ENCODE assay signal across 23 cellular contexts in the genomic region with DNA sequence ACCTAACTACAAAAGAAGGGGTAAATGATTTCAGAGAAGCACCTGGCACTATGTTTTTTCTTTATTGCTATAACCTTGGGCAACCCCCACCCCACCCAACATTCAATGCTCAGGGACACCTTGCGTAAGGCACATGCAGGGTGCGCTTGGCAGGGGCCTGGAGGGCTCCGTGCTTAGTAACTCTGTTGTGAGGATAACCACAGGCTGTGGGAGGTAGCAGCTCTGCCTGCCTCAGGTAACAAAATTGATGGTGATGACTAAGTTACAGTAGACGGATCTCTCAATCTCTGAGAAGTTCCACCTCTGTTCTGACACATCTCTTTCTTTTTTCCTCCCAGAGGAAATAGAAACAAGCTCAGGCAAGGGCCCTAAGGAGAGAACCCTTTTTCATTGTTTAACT. TPM values are rescaled to one million over a fixed set of nuclear protein-coding genes. Genes with fewer than 3 reads are reported as not detected.
A peak's percentile ranks its signal among the peaks of the same experiment; 100 is the strongest.
DNase-seq lines count a peak whose midpoint lies in the region; ATAC-seq, FAIRE-seq and TF ChIP-seq lines count a peak whose summit lies in the region.
"Had no signal": no experiment of that assay in that cellular context is flagged by ENCODE, and none has a peak within 500 bp of the region (broad histone marks: within the 10 kb centered on the region; RNA-seq: fewer than 3 reads in every experiment).

No MANE protein-coding gene starts in this region.

- H4K20me1 ChIP-seq in endothelial cell of umbilical vein (replicated peaks; ENCODE audit: control insufficient read depth, extremely low read depth, insufficient read depth, low read length): no peaks in the 10 kb centered on the region

- H3K36me3 Mint-ChIP-seq in osteocyte (ENCODE audit: unreplicated experiment): peaks cover 9% of the 10 kb centered on the region
- peaks cover 0 to 4% (median 0%) of the 10 kb centered on the region in 5 donors for H3K36me3 Mint-ChIP-seq in naive thymus-derived CD4-positive, alpha-beta T cell
- no peaks in the 10 kb centered on the region for H3K36me3 Mint-ChIP-seq in activated CD4-positive, alpha-beta T cell treated with anti-CD3 and anti-CD28 coated beads, Interleukin-2, amount 10 ng/mL, durations not matched to agents 24 days and 14 days (ENCODE audit: low read depth)
- H3K36me3 Mint-ChIP-seq: activated naive CD8-positive, alpha-beta T cell treated with anti-CD3 and anti-CD28 coated beads, Interleukin-2, amount 10 ng/mL, durations not matched to agents 7 days and 5 days; CD4-positive, CD25-positive, alpha-beta regulatory T cell; IgD-negative memory B cell had no signal

- dilution Hi-C loops in endothelial cell of umbilical vein (cut with MboI; ENCODE audit: extremely low pct_ligation_motif_present, low sequenced_read_pairs): no loop called here

- peaks cover 75% of the 10 kb centered on the region for H3K4me1 ChIP-seq in Panc1 (ENCODE audit: control insufficient read depth, insufficient read depth, low read length)
- peaks cover 86% of the 10 kb centered on the region for H3K4me1 ChIP-seq in endothelial cell of umbilical vein (ENCODE audit: control insufficient read depth, extremely low read depth, insufficient read depth, low read length)
- H3K4me1 ChIP-seq in naive thymus-derived CD4-positive, alpha-beta T cell (ENCODE audit: control insufficient read depth in 2 of 2, insufficient read depth in 2 of 2, low read length in 2 of 2): no peaks in the 10 kb centered on the region

- H3K4me3 Mint-ChIP-seq in osteocyte (ENCODE audit: unreplicated experiment): no peak overlapping the region
- no peak overlapping the region for H3K4me3 Mint-ChIP-seq in naive thymus-derived CD4-positive, alpha-beta T cell
- no peak overlapping the region for H3K4me3 Mint-ChIP-seq in activated CD4-positive, alpha-beta T cell treated with anti-CD3 and anti-CD28 coated beads, Interleukin-2, amount 10 ng/mL, durations not matched to agents 24 days and 14 days
- H3K4me3 Mint-ChIP-seq: activated CD8-positive, alpha-beta T cell treated with anti-CD3 and anti-CD28 coated beads, Interleukin-2, amount 10 ng/mL, durations not matched to agents 7 days and 5 days; activated naive CD8-positive, alpha-beta T cell treated with anti-CD3 and anti-CD28 coated beads, Interleukin-2, amount 10 ng/mL, durations not matched to agents 7 days and 5 days; CD4-positive, CD25-positive, alpha-beta regulatory T cell; neural crest cell had no signal

- FAIRE-seq in G401.6 (lab: Jason Lieb, UNC) (peak; percentile 59), endothelial cell of umbilical vein (lab: Jason Lieb, UNC) (no peak)
- FAIRE-seq: islet of Langerhans had no signal

- no peaks in the 10 kb centered on the region for H3K27me3 ChIP-seq in Panc1 (ENCODE audit: control insufficient read depth, insufficient read depth, low read length)
- no peaks in the 10 kb centered on the region for H3K27me3 ChIP-seq in endothelial cell of umbilical vein (ENCODE audit: control insufficient read depth in 2 of 2, insufficient read depth in 2 of 2, low read length in 2 of 2)
- no peaks in the 10 kb centered on the region for H3K27me3 ChIP-seq in brain microvascular endothelial cell (replicated peaks)
- peaks cover 0 to 7% of the 10 kb centered on the region in 2 donors for H3K27me3 ChIP-seq in naive thymus-derived CD4-positive, alpha-beta T cell (ENCODE audit: control insufficient read depth in 2 of 2, insufficient read depth in 2 of 2, low read length in 2 of 2)
- H3K27me3 ChIP-seq: upper lobe of right lung had no signal

- in situ Hi-C loops in Panc1 (cut with HindIII; ENCODE audit: low pct_unique_long_range_greater_than_20kb, low sequenced_read_pairs) (no loop called here), brain microvascular endothelial cell (cut with HindIII; ENCODE audit: low pct_ligation_motif_present, low sequenced_read_pairs) (no loop called here)

- no peak overlapping the region for H3K4me3 ChIP-seq in Panc1 (ENCODE audit: low read depth in 2 of 2, low read length in 2 of 2)
- H3K4me3 ChIP-seq in endothelial cell of umbilical vein (replicated peaks in 1 of 3; ENCODE audit: insufficient read depth in 1 of 3, low read depth in 1 of 3, low read length in 3 of 3): no peak overlapping the region
- no peak overlapping the region for H3K4me3 ChIP-seq in brain microvascular endothelial cell (ENCODE audit: low read depth, low read length)
- H3K4me3 ChIP-seq in naive thymus-derived CD4-positive, alpha-beta T cell (ENCODE audit: low read length): no peak overlapping the region
- H3K4me3 ChIP-seq: heart right ventricle, upper lobe of right lung had no signal

- H3K4me2 ChIP-seq in endothelial cell of umbilical vein (ENCODE audit: insufficient read depth, low read length): no peak overlapping the region

- no peaks in the 10 kb centered on the region for H3K9me1 ChIP-seq in endothelial cell of umbilical vein (replicated peaks; ENCODE audit: control insufficient read depth, extremely low read depth, insufficient read depth, low read length)

- H3K9ac ChIP-seq in endothelial cell of umbilical vein (replicated peaks; ENCODE audit: extremely low read depth, insufficient read depth, low read length): peak overlapping the region; percentile 17

- POLR2A ChIA-PET in Panc1 (lab: Charles Lee): interaction anchor here (0.6 to 1.5 kb wide), 5 partner anchors 10 to 742 kb away, joined by 4 to 16 read pairs (median 4); no protein-coding TSS in a partner anchor
- POLR2A ChIA-PET in endothelial cell of umbilical vein (lab: Charles Lee): interaction anchor here (0.7 to 1.4 kb wide), 5 partner anchors 8 to 106 kb away, joined by 3 to 11 read pairs (median 3); a partner anchor contains a TSS
- POLR2A ChIA-PET in naive thymus-derived CD4-positive, alpha-beta T cell (lab: Charles Lee): no interaction called here

- peak overlapping the region; percentile 97 for H3K27ac ChIP-seq in Panc1 (ENCODE audit: low read length)
- H3K27ac ChIP-seq in endothelial cell of umbilical vein (ENCODE audit: insufficient read depth, low read depth, low read length): peak overlapping the region; percentile 10
- H3K27ac ChIP-seq in brain microvascular endothelial cell: no peak overlapping the region
- no peak overlapping the region for H3K27ac ChIP-seq in naive thymus-derived CD4-positive, alpha-beta T cell (ENCODE audit: low read depth, low read length)
- H3K27ac ChIP-seq: heart right ventricle, upper lobe of right lung had no signal

- H3K9me3 ChIP-seq in Panc1 (ENCODE audit: control insufficient read depth, insufficient read depth, low read depth, low read length): 0 out of 2 replicates have a peak, but pooled peaks cover 4% of the 10 kb centered on the region
- no peaks in the 10 kb centered on the region for H3K9me3 ChIP-seq in endothelial cell of umbilical vein (replicated peaks; ENCODE audit: control insufficient read depth, insufficient read depth, low read length)
- no peaks in the 10 kb centered on the region for H3K9me3 ChIP-seq in naive thymus-derived CD4-positive, alpha-beta T cell (ENCODE audit: control insufficient read depth in 2 of 3, low read length in 3 of 3)
- H3K9me3 ChIP-seq: heart right ventricle, upper lobe of right lung had no signal

- peaks cover 67% of the 10 kb centered on the region for H3K79me2 ChIP-seq in endothelial cell of umbilical vein (ENCODE audit: control insufficient read depth, insufficient read depth, low read length)

- BruUV-seq in Panc1 (replicated peaks; lab: Mats Ljungman, UMichigan) (no TSS peak), endothelial cell of umbilical vein (replicated peaks; lab: Mats Ljungman, UMichigan) (no TSS peak)

- H3K27me3 Mint-ChIP-seq in osteocyte (ENCODE audit: unreplicated experiment): no peaks in the 10 kb centered on the region
- peaks cover 38 to 64% (median 48%) of the 10 kb centered on the region in 5 donors for H3K27me3 Mint-ChIP-seq in naive thymus-derived CD4-positive, alpha-beta T cell
- H3K27me3 Mint-ChIP-seq in activated CD4-positive, alpha-beta T cell treated with anti-CD3 and anti-CD28 coated beads, Interleukin-2, amount 10 ng/mL, durations not matched to agents 24 days and 14 days: peaks cover 41% of the 10 kb centered on the region

- H3K9me3 Mint-ChIP-seq in osteocyte (ENCODE audit: unreplicated experiment): no peaks in the 10 kb centered on the region
- H3K9me3 Mint-ChIP-seq in naive thymus-derived CD4-positive, alpha-beta T cell: peaks cover 0 to 2% (median 0%) of the 10 kb centered on the region in 11 donors
- no peaks in the 10 kb centered on the region for H3K9me3 Mint-ChIP-seq in activated CD4-positive, alpha-beta T cell treated with anti-CD3 and anti-CD28 coated beads, Interleukin-2, amount 10 ng/mL, durations not matched to agents 24 days and 14 days
- H3K9me3 Mint-ChIP-seq: activated naive CD8-positive, alpha-beta T cell treated with anti-CD3 and anti-CD28 coated beads, Interleukin-2, amount 10 ng/mL, durations not matched to agents 7 days and 5 days; IgD-negative memory B cell; neural crest cell had no signal

- CTCF ChIA-PET in Panc1 (lab: Charles Lee) (no interaction called here), endothelial cell of umbilical vein (lab: Charles Lee) (interaction anchor here (1.1 to 5.2 kb wide), 3 partner anchors 121 to 263 kb away, joined by 3 to 23 read pairs (median 4); no protein-coding TSS in a partner anchor)
- CTCF ChIA-PET in naive thymus-derived CD4-positive, alpha-beta T cell (lab: Charles Lee): no interaction called here

- no peak overlapping the region for H2AFZ ChIP-seq in endothelial cell of umbilical vein (ENCODE audit: low read depth, low read length)

- TF ChIP-seq CTCF in Panc1 (IDR thresholded peaks at IDR 0.05) (no peak), endothelial cell of umbilical vein (IDR thresholded peaks at IDR 0.05; ENCODE audit: extremely low read depth in 1 of 2, insufficient read depth in 1 of 2, low read depth in 1 of 2, low read length in 2 of 2) (no peak), osteocyte (IDR thresholded peaks at IDR 0.05) (no peak), brain microvascular endothelial cell (IDR thresholded peaks at IDR 0.05; ENCODE audit: low read depth, low read length, missing control alignments) (no peak)

- H3K4me1 Mint-ChIP-seq in osteocyte (ENCODE audit: unreplicated experiment): peaks cover 84% of the 10 kb centered on the region
- H3K4me1 Mint-ChIP-seq in naive thymus-derived CD4-positive, alpha-beta T cell: peaks cover 0 to 10% (median 8%) of the 10 kb centered on the region in 7 donors
- H3K4me1 Mint-ChIP-seq in activated CD4-positive, alpha-beta T cell treated with anti-CD3 and anti-CD28 coated beads, Interleukin-2, amount 10 ng/mL, durations not matched to agents 24 days and 14 days: peaks cover 8% of the 10 kb centered on the region

- ATAC-seq in Panc1: no peak
- no peak for ATAC-seq in GM21423 (IDR thresholded peaks at IDR 0.05; ENCODE audit: unreplicated experiment)
- no peak for ATAC-seq in naive thymus-derived CD4-positive, alpha-beta T cell
- ATAC-seq: activated CD8-positive, alpha-beta T cell treated with anti-CD3 and anti-CD28 coated beads, Interleukin-2, amount 10 ng/mL, durations not matched to agents 7 days and 5 days; heart right ventricle; upper lobe of right lung had no signal

- no peak for TF ChIP-seq POLR2A in endothelial cell of umbilical vein (IDR thresholded peaks at IDR 0.05; ENCODE audit: low read depth, low read length)

- intact Hi-C loops in Panc1 (cut with micrococcal nuclease; ENCODE audit: unreplicated experiment): no loop called here
- intact Hi-C loops in endothelial cell of umbilical vein (cut with micrococcal nuclease): no loop called here
- intact Hi-C loops in naive thymus-derived CD4-positive, alpha-beta T cell (cut with micrococcal nuclease): no loop called here
- intact Hi-C loops in activated CD4-positive, alpha-beta T cell treated with anti-CD3 and anti-CD28 coated beads, Interleukin-2, amount 10 ng/mL, durations not matched to agents 24 days and 14 days (cut with micrococcal nuclease): no loop called here

- no peak for DNase-seq in Panc1 (ENCODE audit: low read depth, low spot score)
- DNase-seq in endothelial cell of umbilical vein (ENCODE audit: low read depth, low spot score): no peak
- DNase-seq in osteocyte (ENCODE audit: extremely low spot score, unreplicated experiment): no peak
- DNase-seq in brain microvascular endothelial cell: no peak
- DNase-seq in naive thymus-derived CD4-positive, alpha-beta T cell: no peak
- no peak for DNase-seq in activated CD4-positive, alpha-beta T cell treated with anti-CD3 and anti-CD28 coated beads, Interleukin-2, amount 10 ng/mL, durations not matched to agents 24 days and 14 days
- DNase-seq: activated CD8-positive, alpha-beta T cell treated with anti-CD3 and anti-CD28 coated beads, Interleukin-2, amount 10 ng/mL, durations not matched to agents 7 days and 5 days; activated naive CD8-positive, alpha-beta T cell treated with anti-CD3 and anti-CD28 coated beads, Interleukin-2, amount 10 ng/mL, durations not matched to agents 7 days and 5 days; CD4-positive, CD25-positive, alpha-beta regulatory T cell; DMS153; effector CD4-positive, alpha-beta T cell; GOT3; heart right ventricle; midbrain; NCI-H2029; NCI-H446; stimulated activated naive CD4-positive, alpha-beta T cell treated with Interleukin-2 at 50 U/mL for 16 hours; upper lobe of right lung had no signal

- H3K36me3 ChIP-seq in Panc1 (ENCODE audit: control insufficient read depth, insufficient read depth, low read length) (no peaks in the 10 kb centered on the region), endothelial cell of umbilical vein (ENCODE audit: control insufficient read depth in 2 of 2, extremely low read depth in 1 of 2, insufficient read depth in 2 of 2, low read length in 2 of 2) (no peaks in the 10 kb centered on the region), brain microvascular endothelial cell (replicated peaks) (peaks cover 5% of the 10 kb centered on the region)
- no peaks in the 10 kb centered on the region for H3K36me3 ChIP-seq in naive thymus-derived CD4-positive, alpha-beta T cell (ENCODE audit: control insufficient read depth in 2 of 3, insufficient read depth in 3 of 3, low read length in 3 of 3)
- H3K36me3 ChIP-seq: heart right ventricle, upper lobe of right lung had no signal

- H3K27ac Mint-ChIP-seq in osteocyte (ENCODE audit: unreplicated experiment): peak overlapping the region; percentile 53
- H3K27ac Mint-ChIP-seq in naive thymus-derived CD4-positive, alpha-beta T cell: no peak overlapping the region
- no peak overlapping the region for H3K27ac Mint-ChIP-seq in activated CD4-positive, alpha-beta T cell treated with anti-CD3 and anti-CD28 coated beads, Interleukin-2, amount 10 ng/mL, durations not matched to agents 24 days and 14 days
- H3K27ac Mint-ChIP-seq: activated CD8-positive, alpha-beta T cell treated with anti-CD3 and anti-CD28 coated beads, Interleukin-2, amount 10 ng/mL, durations not matched to agents 7 days and 5 days; activated naive CD8-positive, alpha-beta T cell treated with anti-CD3 and anti-CD28 coated beads, Interleukin-2, amount 10 ng/mL, durations not matched to agents 7 days and 5 days; CD4-positive, CD25-positive, alpha-beta regulatory T cell; IgD-negative memory B cell had no signal

RNA-seq across cellular contexts. Expression of a gene that starts 8.7 kb away (rescaled TPM):
- total RNA-seq in Panc1 (2021; ENCODE audit: unreplicated experiment) (355 TPM), endothelial cell of umbilical vein (899 and 1,036 TPM in 2 replicates), osteocyte (412 and 526 TPM in 2 replicates)
- 366 TPM for polyA plus RNA-seq in Panc1 (2012; ENCODE audit: insufficient read length)
- 462 and 516 TPM in 2 replicates for polyA plus RNA-seq in endothelial cell of umbilical vein
- polyA plus RNA-seq in endothelial cell of umbilical vein (2011; cell fraction: cytosol; rRNA removed): 1,025 and 1,084 TPM in 2 replicates
- polyA plus RNA-seq in endothelial cell of umbilical vein (2011; cell fraction: nucleus; rRNA removed): 1,068 and 1,375 TPM in 2 replicates
- 928 and 992 TPM in 2 replicates for polyA plus RNA-seq in endothelial cell of umbilical vein (2012)
- polyA minus RNA-seq in endothelial cell of umbilical vein: 488 and 545 TPM in 2 replicates
- polyA minus RNA-seq in endothelial cell of umbilical vein (2011; cell fraction: cytosol; rRNA and poly(A)+ RNA removed): 28.7 TPM
- 275 and 431 TPM in 2 replicates for polyA minus RNA-seq in endothelial cell of umbilical vein (2011; cell fraction: nucleus; rRNA and poly(A)+ RNA removed)
- not detected for total RNA-seq in naive thymus-derived CD4-positive, alpha-beta T cell
- not detected for polyA plus RNA-seq in naive thymus-derived CD4-positive, alpha-beta T cell
- 0.14 and 0.21 TPM in 2 replicates for total RNA-seq in activated CD4-positive, alpha-beta T cell treated with anti-CD3 and anti-CD28 coated beads, Interleukin-2, amount 10 ng/mL, durations not matched to agents 24 days and 14 days
- total RNA-seq: activated CD8-positive, alpha-beta T cell treated with anti-CD3 and anti-CD28 coated beads, Interleukin-2, amount 10 ng/mL, durations not matched to agents 7 days and 5 days; activated naive CD8-positive, alpha-beta T cell treated with anti-CD3 and anti-CD28 coated beads, Interleukin-2, amount 10 ng/mL, durations not matched to agents 7 days and 5 days; CD4-positive, CD25-positive, alpha-beta regulatory T cell had no signal
- polyA plus RNA-seq: CD4-positive, CD25-positive, alpha-beta regulatory T cell; IgD-negative memory B cell had no signal

Comparison
In these comparisons a context has a peak if more than half of its experiments do, and no peak if none do; other contexts are left out.
1. H3K27ac ChIP-seq: peak in Panc1 (single experiment) and endothelial cell of umbilical vein (single experiment); none in brain microvascular endothelial cell (single experiment) and naive thymus-derived CD4-positive, alpha-beta T cell (single experiment).
2. RNA of a gene that starts 8.7 kb away (total RNA-seq): 899 to 1,036 TPM in endothelial cell of umbilical vein, 412 to 526 TPM in osteocyte and 355 TPM in Panc1 (single experiment); 0.14 to 0.21 TPM in activated CD4-positive, alpha-beta T cell treated with anti-CD3 and anti-CD28 coated beads, Interleukin-2, amount 10 ng/mL, durations not matched to agents 24 days and 14 days and not detected in naive thymus-derived CD4-positive, alpha-beta T cell; every median in the first group is over 100 times any median in the second.